In genomic region chr6:163417595-163417994, GRCh38 we compare ENCODE assay signal across 9 cellular contexts. TPM values are rescaled to one million over a fixed set of nuclear protein-coding genes. Genes with fewer than 3 reads are reported as not detected.
A peak's percentile ranks its signal among the peaks of the same experiment; 100 is the strongest.
DNase-seq lines count a peak whose midpoint lies in the region; ATAC-seq and TF ChIP-seq lines count a peak whose summit lies in the region.
"Had no signal": no experiment of that assay in that cellular context is flagged by ENCODE, and none has a peak within 500 bp of the region (broad histone marks: within the 10 kb centered on the region; RNA-seq: fewer than 3 reads in every experiment).

No MANE protein-coding gene starts in this region.

- ATAC-seq in HG02870 (IDR thresholded peaks at IDR 0.05; ENCODE audit: unreplicated experiment) = no peak

- peak overlapping the region in 5 of 8 donors; percentile 1 to 65 (median 29) for H3K4me3 Mint-ChIP-seq in CD4-positive, alpha-beta memory T cell

- no peaks in the 10 kb centered on the region for H3K36me3 ChIP-seq in CD4-positive, alpha-beta memory T cell (ENCODE audit: insufficient read depth, low read length)
- H3K36me3 ChIP-seq in NT2/D1 (ENCODE audit: insufficient read depth, insufficient read length, low read length) = no peaks in the 10 kb centered on the region
- H3K36me3 ChIP-seq in endocrine pancreas (ENCODE audit: control insufficient read depth, insufficient read depth, low read length) = no peaks in the 10 kb centered on the region
- H3K36me3 ChIP-seq in osteoblast (ENCODE audit: insufficient read depth, low read length) = no peaks in the 10 kb centered on the region

- POLR2A ChIA-PET in CD4-positive, alpha-beta memory T cell (lab: Charles Lee; ENCODE audit: partially characterized antibody) = interaction anchor here (1.0 to 1.8 kb wide), 2 partner anchors 12 to 44 kb away, joined by 3 to 4 read pairs; no protein-coding TSS in a partner anchor

- H3K27ac Mint-ChIP-seq in CD4-positive, alpha-beta memory T cell = peak overlapping the region in 1 of 7 donors; percentile 80

- H3K79me2 ChIP-seq in osteoblast (ENCODE audit: insufficient read depth, low read length) = peaks cover 73% of the 10 kb centered on the region

- H3K9me3 ChIP-seq in CD4-positive, alpha-beta memory T cell (ENCODE audit: control insufficient read depth in 1 of 2, low read length in 2 of 2) = no peaks in the 10 kb centered on the region
- H3K9me3 ChIP-seq in NT2/D1 (ENCODE audit: insufficient read depth, low read length) (no peaks in the 10 kb centered on the region), endocrine pancreas (ENCODE audit: control insufficient read depth, low read length) (no peaks in the 10 kb centered on the region), osteoblast (ENCODE audit: low read depth, low read length) (no peaks in the 10 kb centered on the region)

- CTCF ChIA-PET in CD4-positive, alpha-beta memory T cell (lab: Charles Lee; ENCODE audit: partially characterized antibody) = interaction anchor here (1.2 to 2.9 kb wide), 3 partner anchors 13 to 544 kb away, joined by 3 to 27 read pairs (median 4); no protein-coding TSS in a partner anchor

- peaks cover 40% of the 10 kb centered on the region for H3K4me1 ChIP-seq in CD4-positive, alpha-beta memory T cell (ENCODE audit: insufficient read depth, low read length)
- H3K4me1 ChIP-seq in NT2/D1 (ENCODE audit: insufficient read depth, insufficient read length) (no peaks in the 10 kb centered on the region), endocrine pancreas (ENCODE audit: control insufficient read depth, insufficient read depth, low read length) (peaks cover 29% of the 10 kb centered on the region), osteoblast (ENCODE audit: insufficient read depth, low read length) (peaks cover 31% of the 10 kb centered on the region)

- H3K4me2 ChIP-seq in osteoblast (ENCODE audit: insufficient read depth, low read length) = peak overlapping the region; percentile 94

- H3K4me1 Mint-ChIP-seq in CD4-positive, alpha-beta memory T cell = peaks cover 30 to 65% (median 42%) of the 10 kb centered on the region in 4 donors

- TF ChIP-seq CTCF in osteoblast (IDR thresholded peaks at IDR 0.05; ENCODE audit: extremely low read depth, low read depth, low read length) = no peak

- H4K20me1 ChIP-seq in osteoblast (ENCODE audit: insufficient read depth, low read length) = peaks cover 25% of the 10 kb centered on the region

- intact Hi-C loops in CD4-positive, alpha-beta memory T cell (cut with micrococcal nuclease) = no loop called here

- H3K9ac ChIP-seq in NT2/D1 (ENCODE audit: insufficient read length, low read depth) (peak overlapping the region; percentile 15), endocrine pancreas (ENCODE audit: control insufficient read depth, insufficient read depth, low read length) (no peak overlapping the region)

- no peak overlapping the region for H3K27ac ChIP-seq in CD4-positive, alpha-beta memory T cell (ENCODE audit: low read depth, low read length)
- H3K27ac ChIP-seq in osteoblast (ENCODE audit: low read depth, low read length) = peak overlapping the region; percentile 91

- H3K27me3 Mint-ChIP-seq in CD4-positive, alpha-beta memory T cell = no peaks in the 10 kb centered on the region

- no peaks in the 10 kb centered on the region for H3K27me3 ChIP-seq in CD4-positive, alpha-beta memory T cell (ENCODE audit: insufficient read depth, low read length)
- H3K27me3 ChIP-seq in NT2/D1 (ENCODE audit: insufficient read depth, insufficient read length) (no peaks in the 10 kb centered on the region), endocrine pancreas (ENCODE audit: control insufficient read depth, insufficient read depth, low read length) (no peaks in the 10 kb centered on the region), osteoblast (ENCODE audit: insufficient read depth, low read length) (no peaks in the 10 kb centered on the region)

- no peak for DNase-seq in CD4-positive, alpha-beta memory T cell
- DNase-seq in NT2/D1 (ENCODE audit: low read depth, low spot score) (no peak), osteoblast (ENCODE audit: insufficient read length, low spot score, missing footprints) (peak; percentile 65), NCI-H2171 treated with DMSO at 0.1 percent for 48 hours (lab: John Stamatoyannopoulos, UW) (no peak), globus pallidus (ENCODE audit: low spot score) (no peak), AG08396 (ENCODE audit: low spot score) (no peak)
- DNase-seq: NCI-H524 treated with DMSO at 0.1 percent for 48 hours had no signal

- H3K4me3 ChIP-seq in CD4-positive, alpha-beta memory T cell (ENCODE audit: low read length in 2 of 2) = no peak overlapping the region
- H3K4me3 ChIP-seq in NT2/D1 (ENCODE audit: insufficient read length, low read depth) (peak overlapping the region; percentile 11), endocrine pancreas (ENCODE audit: control insufficient read depth, insufficient read depth, low read length) (peak overlapping the region; percentile 91), osteoblast (ENCODE audit: insufficient read depth, low read length) (peak overlapping the region; percentile 98)

- no peak overlapping the region for H2AFZ ChIP-seq in osteoblast (ENCODE audit: low read length)

- H3K36me3 Mint-ChIP-seq in CD4-positive, alpha-beta memory T cell = peaks cover 0 to 11% of the 10 kb centered on the region in 2 donors

- no peaks in the 10 kb centered on the region for H3K9me3 Mint-ChIP-seq in CD4-positive, alpha-beta memory T cell

RNA-seq across cellular contexts. Expression of gene QKI, which starts 3.1 kb away (rescaled TPM):
- 10 to 100 TPM; 64.1 to 66.4 TPM for total RNA-seq in CD4-positive, alpha-beta memory T cell
- 10 to 100 TPM in 1 of 2 donors, 1 to 10 TPM in 1; 7.7 to 28.4 TPM for polyA plus RNA-seq in CD4-positive, alpha-beta memory T cell
- 205 and 212 TPM in 2 replicates for total RNA-seq in osteoblast

Comparison
In these comparisons a context has a peak if more than half of its experiments do, and no peak if none do; other contexts are left out.
1. H3K4me3 ChIP-seq: peak in NT2/D1 (single experiment), endocrine pancreas (single experiment) and osteoblast (single experiment); none in CD4-positive, alpha-beta memory T cell (0 of 2).